Comparison of ENCODE assay signal across 23 cellular contexts in the genomic region with DNA sequence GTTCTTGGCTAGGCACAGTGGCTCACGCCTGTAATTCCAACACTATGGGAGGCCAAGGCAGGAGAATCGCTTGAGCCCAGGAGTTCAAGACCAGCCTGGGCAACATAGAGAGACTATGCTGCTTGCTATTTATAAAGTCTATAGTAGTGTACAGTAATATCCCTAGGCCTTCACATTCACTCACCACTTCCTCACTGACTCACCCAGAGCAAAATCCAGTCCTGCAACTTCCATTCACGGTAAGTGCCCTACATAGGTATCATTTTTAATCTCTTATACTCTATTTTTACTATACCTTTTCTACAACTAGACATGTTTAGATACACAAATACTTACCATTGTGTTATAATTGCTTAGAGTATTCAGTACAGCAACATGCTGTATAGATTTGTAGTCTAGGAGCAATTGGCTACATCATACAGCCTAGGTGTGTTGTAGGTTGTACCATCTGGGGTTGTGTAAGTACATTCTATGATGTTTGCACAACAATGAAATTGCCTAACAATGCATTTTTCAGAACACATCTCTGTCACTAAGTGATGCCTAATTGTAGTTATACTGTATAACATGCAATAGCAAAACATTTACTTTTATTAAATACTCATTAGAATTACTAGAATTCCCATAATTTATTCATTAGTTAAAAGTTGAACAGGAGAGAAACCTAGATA. TPM values are rescaled to one million over a fixed set of nuclear protein-coding genes. Genes with fewer than 3 reads are reported as not detected.
DNase-seq lines count a peak whose midpoint lies in the region; ATAC-seq, FAIRE-seq and TF ChIP-seq lines count a peak whose summit lies in the region.
"Had no signal": no experiment of that assay in that cellular context is flagged by ENCODE, and none has a peak within 500 bp of the region (broad histone marks: within the 10 kb centered on the region; RNA-seq: fewer than 3 reads in every experiment).

No MANE protein-coding gene starts in this region.

- no peaks in the 10 kb centered on the region for H3K27me3 Mint-ChIP-seq in activated T-cell treated with anti-CD3 and anti-CD28 coated beads, Interleukin-2, amount 50 U/mL, for 72 hours (ENCODE audit: low read depth)
- no peaks in the 10 kb centered on the region for H3K27me3 Mint-ChIP-seq in activated T-cell treated with anti-CD3 and anti-CD28 coated beads, Interleukin-2, amount 50 U/mL, for 24 hours
- H3K27me3 Mint-ChIP-seq in type B pancreatic cell = no peaks in the 10 kb centered on the region
- H3K27me3 Mint-ChIP-seq: activated CD4-positive, alpha-beta T cell treated with anti-CD3 and anti-CD28 coated beads, Interleukin-2, amount 10 ng/mL, durations not matched to agents 7 days and 5 days; activated naive CD8-positive, alpha-beta T cell treated with anti-CD3 and anti-CD28 coated beads, Interleukin-2, amount 10 ng/mL, durations not matched to agents 7 days and 5 days; B cell; naive thymus-derived CD4-positive, alpha-beta T cell had no signal

- no peaks in the 10 kb centered on the region for H3K4me1 ChIP-seq in endothelial cell of umbilical vein (ENCODE audit: control insufficient read depth, extremely low read depth, insufficient read depth, low read length)
- H3K4me1 ChIP-seq: A549, left ventricle myocardium inferior, psoas muscle, SJSA1, upper lobe of right lung had no signal

- no TSS peak for BruUV-seq in endothelial cell of umbilical vein (replicated peaks; lab: Mats Ljungman, UMichigan)

- H3K4me1 Mint-ChIP-seq in activated T-cell treated with anti-CD3 and anti-CD28 coated beads, Interleukin-2, amount 50 U/mL, for 72 hours (ENCODE audit: low read depth) = no peaks in the 10 kb centered on the region
- H3K4me1 Mint-ChIP-seq in activated T-cell treated with anti-CD3 and anti-CD28 coated beads, Interleukin-2, amount 50 U/mL, for 24 hours (ENCODE audit: low read depth) = peaks cover 17% of the 10 kb centered on the region
- no peaks in the 10 kb centered on the region for H3K4me1 Mint-ChIP-seq in type B pancreatic cell (ENCODE audit: unreplicated experiment)
- H3K4me1 Mint-ChIP-seq: B cell, mesothelial cell of epicardium had no signal

- no peaks in the 10 kb centered on the region for H4K20me1 ChIP-seq in endothelial cell of umbilical vein (replicated peaks; ENCODE audit: control insufficient read depth, extremely low read depth, insufficient read depth, low read length)

- H3K36me3 ChIP-seq in endothelial cell of umbilical vein (ENCODE audit: control insufficient read depth in 2 of 2, extremely low read depth in 1 of 2, insufficient read depth in 2 of 2, low read length in 2 of 2) = peaks cover 0 to 2% of the 10 kb centered on the region in 2 experiments

- H3K36me3 Mint-ChIP-seq in activated T-cell treated with anti-CD3 and anti-CD28 coated beads, Interleukin-2, amount 50 U/mL, for 72 hours (ENCODE audit: insufficient read depth in 2 of 2) = peaks cover 9 to 14% of the 10 kb centered on the region in 2 donors
- peaks cover 52% of the 10 kb centered on the region for H3K36me3 Mint-ChIP-seq in activated T-cell treated with anti-CD3 and anti-CD28 coated beads, Interleukin-2, amount 50 U/mL, for 24 hours (ENCODE audit: low read depth)
- H3K36me3 Mint-ChIP-seq in type B pancreatic cell = peaks cover 46% of the 10 kb centered on the region

- no peak for TF ChIP-seq CTCF in endothelial cell of umbilical vein (IDR thresholded peaks at IDR 0.05; ENCODE audit: extremely low read depth in 1 of 2, insufficient read depth in 1 of 2, low read depth in 1 of 2, low read length in 2 of 2)
- TF ChIP-seq CTCF in type B pancreatic cell (conservative IDR thresholded peaks at IDR 0.05) = no peak

- no peak overlapping the region for H3K9ac ChIP-seq in endothelial cell of umbilical vein (replicated peaks; ENCODE audit: extremely low read depth, insufficient read depth, low read length)

- H3K79me2 ChIP-seq in endothelial cell of umbilical vein (ENCODE audit: control insufficient read depth, insufficient read depth, low read length) = peaks cover 8% of the 10 kb centered on the region

- H3K27me3 ChIP-seq in endothelial cell of umbilical vein (ENCODE audit: control insufficient read depth in 2 of 2, insufficient read depth in 2 of 2, low read length in 2 of 2) = no peaks in the 10 kb centered on the region
- H3K27me3 ChIP-seq: SJSA1, upper lobe of right lung had no signal

- H2AFZ ChIP-seq in endothelial cell of umbilical vein (ENCODE audit: low read depth, low read length) = no peak overlapping the region

- no peak overlapping the region for H3K4me2 ChIP-seq in endothelial cell of umbilical vein (ENCODE audit: insufficient read depth, low read length)
- H3K4me2 ChIP-seq: A549 had no signal

- FAIRE-seq in endothelial cell of umbilical vein (lab: Jason Lieb, UNC) = no peak
- FAIRE-seq: A549 had no signal

- H3K9me1 ChIP-seq in endothelial cell of umbilical vein (replicated peaks; ENCODE audit: control insufficient read depth, extremely low read depth, insufficient read depth, low read length) = no peaks in the 10 kb centered on the region

- peaks cover 2 to 4% of the 10 kb centered on the region in 2 donors for H3K9me3 Mint-ChIP-seq in activated T-cell treated with anti-CD3 and anti-CD28 coated beads, Interleukin-2, amount 50 U/mL, for 72 hours
- peaks cover 3% of the 10 kb centered on the region for H3K9me3 Mint-ChIP-seq in activated T-cell treated with anti-CD3 and anti-CD28 coated beads, Interleukin-2, amount 50 U/mL, for 24 hours
- peaks cover 10% of the 10 kb centered on the region for H3K9me3 Mint-ChIP-seq in type B pancreatic cell

- DNase-seq in activated T-cell treated with anti-CD3 and anti-CD28 coated beads, Interleukin-2, amount 50 U/mL, for 72 hours = no peak
- DNase-seq in activated T-cell treated with anti-CD3 and anti-CD28 coated beads, Interleukin-2, amount 50 U/mL, for 24 hours = no peak
- peak; percentile 2 for DNase-seq in NCI-H226
- DNase-seq in endothelial cell of umbilical vein (ENCODE audit: low read depth, low spot score) = no peak
- no peak for DNase-seq in type B pancreatic cell (ENCODE audit: extremely low spot score, unreplicated experiment)
- no peak for DNase-seq in DMS153 treated with DMSO at 0.1 percent for 48 hours (lab: John Stamatoyannopoulos, UW; ENCODE audit: unreplicated experiment)
- DNase-seq: activated CD4-positive, alpha-beta T cell treated with anti-CD3 and anti-CD28 coated beads, Interleukin-2, amount 10 ng/mL, durations not matched to agents 7 days and 5 days; activated naive CD8-positive, alpha-beta T cell treated with anti-CD3 and anti-CD28 coated beads, Interleukin-2, amount 10 ng/mL, durations not matched to agents 7 days and 5 days; DMS53; left ventricle myocardium inferior; naive thymus-derived CD4-positive, alpha-beta T cell; NCI-H1417 treated with DMSO at 0.1 percent for 48 hours; NCI-H446 treated with DMSO at 0.1 percent for 48 hours; nucleus accumbens; psoas muscle; upper lobe of right lung had no signal

- no peak overlapping the region for H3K4me3 Mint-ChIP-seq in activated T-cell treated with anti-CD3 and anti-CD28 coated beads, Interleukin-2, amount 50 U/mL, for 72 hours
- H3K4me3 Mint-ChIP-seq in activated T-cell treated with anti-CD3 and anti-CD28 coated beads, Interleukin-2, amount 50 U/mL, for 24 hours = no peak overlapping the region
- no peak overlapping the region for H3K4me3 Mint-ChIP-seq in type B pancreatic cell
- H3K4me3 Mint-ChIP-seq: activated CD4-positive, alpha-beta T cell treated with anti-CD3 and anti-CD28 coated beads, Interleukin-2, amount 10 ng/mL, durations not matched to agents 7 days and 5 days; activated naive CD8-positive, alpha-beta T cell treated with anti-CD3 and anti-CD28 coated beads, Interleukin-2, amount 10 ng/mL, durations not matched to agents 7 days and 5 days; B cell; mesothelial cell of epicardium; naive thymus-derived CD4-positive, alpha-beta T cell had no signal

- ATAC-seq in activated T-cell treated with anti-CD3 and anti-CD28 coated beads, Interleukin-2, amount 50 U/mL, for 72 hours (replicated peaks in 1 of 2) = peak; percentile 51 to 81
- ATAC-seq in HG03039 (IDR thresholded peaks at IDR 0.05; ENCODE audit: unreplicated experiment) (no peak), HG03432 (IDR thresholded peaks at IDR 0.05; ENCODE audit: unreplicated experiment) (no peak)
- ATAC-seq: A549; naive thymus-derived CD4-positive, alpha-beta T cell; psoas muscle; upper lobe of right lung had no signal

- no peak overlapping the region for H3K27ac ChIP-seq in endothelial cell of umbilical vein (ENCODE audit: insufficient read depth, low read depth, low read length)
- H3K27ac ChIP-seq: A549, left ventricle myocardium inferior, psoas muscle, SJSA1, upper lobe of right lung had no signal

- H3K27ac Mint-ChIP-seq in activated T-cell treated with anti-CD3 and anti-CD28 coated beads, Interleukin-2, amount 50 U/mL, for 72 hours = no peak overlapping the region
- H3K27ac Mint-ChIP-seq in activated T-cell treated with anti-CD3 and anti-CD28 coated beads, Interleukin-2, amount 50 U/mL, for 24 hours = no peak overlapping the region
- H3K27ac Mint-ChIP-seq in type B pancreatic cell = peak overlapping the region; percentile 51
- H3K27ac Mint-ChIP-seq: activated CD4-positive, alpha-beta T cell treated with anti-CD3 and anti-CD28 coated beads, Interleukin-2, amount 10 ng/mL, durations not matched to agents 7 days and 5 days; activated naive CD8-positive, alpha-beta T cell treated with anti-CD3 and anti-CD28 coated beads, Interleukin-2, amount 10 ng/mL, durations not matched to agents 7 days and 5 days; B cell; mesothelial cell of epicardium; naive thymus-derived CD4-positive, alpha-beta T cell had no signal

- no peaks in the 10 kb centered on the region for H3K9me3 ChIP-seq in endothelial cell of umbilical vein (replicated peaks; ENCODE audit: control insufficient read depth, insufficient read depth, low read length)
- H3K9me3 ChIP-seq: upper lobe of right lung had no signal

- dilution Hi-C loops in endothelial cell of umbilical vein (cut with MboI; ENCODE audit: extremely low pct_ligation_motif_present, low sequenced_read_pairs) = no loop called here

- intact Hi-C loops in endothelial cell of umbilical vein (cut with micrococcal nuclease) = no loop called here

- CTCF ChIA-PET in endothelial cell of umbilical vein (lab: Charles Lee) = no interaction called here

- no peak overlapping the region for H3K4me3 ChIP-seq in endothelial cell of umbilical vein (replicated peaks in 1 of 3; ENCODE audit: insufficient read depth in 1 of 3, low read depth in 1 of 3, low read length in 3 of 3)
- H3K4me3 ChIP-seq: A549, left ventricle myocardium inferior, psoas muscle, SJSA1, upper lobe of right lung had no signal

- TF ChIP-seq POLR2A in endothelial cell of umbilical vein (IDR thresholded peaks at IDR 0.05; ENCODE audit: low read depth, low read length) = no peak

- POLR2A ChIA-PET in endothelial cell of umbilical vein (lab: Charles Lee) = no interaction called here

RNA-seq across cellular contexts. Expression of gene DHX57, which starts 8.8 kb away (rescaled TPM):
- total RNA-seq in activated T-cell treated with anti-CD3 and anti-CD28 coated beads, Interleukin-2, amount 50 U/mL, for 72 hours = 10 to 100 TPM; 10.0 to 21.7 TPM
- total RNA-seq in endothelial cell of umbilical vein (22.9 and 28.2 TPM in 2 replicates), type B pancreatic cell (ENCODE audit: low replicate concordance) (22.2 and 28.1 TPM in 2 replicates)
- polyA plus RNA-seq in endothelial cell of umbilical vein = 7.8 and 8.7 TPM in 2 replicates
- polyA plus RNA-seq in endothelial cell of umbilical vein (2011; cell fraction: cytosol; rRNA removed) = 10.4 and 11.4 TPM in 2 replicates
- polyA plus RNA-seq in endothelial cell of umbilical vein (2011; cell fraction: nucleus; rRNA removed) = 23.0 and 26.6 TPM in 2 replicates
- polyA plus RNA-seq in endothelial cell of umbilical vein (2012) = 16.5 and 23.3 TPM in 2 replicates
- polyA minus RNA-seq in endothelial cell of umbilical vein = 23.0 and 37.4 TPM in 2 replicates
- polyA minus RNA-seq in endothelial cell of umbilical vein (2011; cell fraction: cytosol; rRNA and poly(A)+ RNA removed) = 19.2 TPM
- polyA minus RNA-seq in endothelial cell of umbilical vein (2011; cell fraction: nucleus; rRNA and poly(A)+ RNA removed) = 20.9 and 27.7 TPM in 2 replicates

RNA-seq across cellular contexts. Expression of gene MORN2, which starts 8.9 kb away (rescaled TPM):
- total RNA-seq in activated T-cell treated with anti-CD3 and anti-CD28 coated beads, Interleukin-2, amount 50 U/mL, for 72 hours = 1 to 10 TPM; 3.0 to 9.3 TPM
- total RNA-seq in endothelial cell of umbilical vein (15.0 and 16.7 TPM in 2 replicates), type B pancreatic cell (ENCODE audit: low replicate concordance) (14.3 and 19.7 TPM in 2 replicates)
- polyA plus RNA-seq in endothelial cell of umbilical vein = 6.8 and 11.6 TPM in 2 replicates
- 16.3 and 20.6 TPM in 2 replicates for polyA plus RNA-seq in endothelial cell of umbilical vein (2011; cell fraction: cytosol; rRNA removed)
- polyA plus RNA-seq in endothelial cell of umbilical vein (2011; cell fraction: nucleus; rRNA removed) = 5.9 and 6.4 TPM in 2 replicates
- 22.7 and 36.5 TPM in 2 replicates for polyA plus RNA-seq in endothelial cell of umbilical vein (2012)
- polyA minus RNA-seq in endothelial cell of umbilical vein = 3.6 and 4.4 TPM in 2 replicates
- 6.7 TPM for polyA minus RNA-seq in endothelial cell of umbilical vein (2011; cell fraction: cytosol; rRNA and poly(A)+ RNA removed)
- polyA minus RNA-seq in endothelial cell of umbilical vein (2011; cell fraction: nucleus; rRNA and poly(A)+ RNA removed) = 1.1 and 1.7 TPM in 2 replicates

RNA-seq across cellular contexts. Expression of gene ARHGEF33, which starts 22.8 kb away (rescaled TPM):
- total RNA-seq in activated T-cell treated with anti-CD3 and anti-CD28 coated beads, Interleukin-2, amount 50 U/mL, for 72 hours = under 1 TPM in 1 of 2 donors, not detected in 1; 0.58 TPM
- total RNA-seq in endothelial cell of umbilical vein = 0.12 and 0.18 TPM in 2 replicates
- polyA plus RNA-seq in endothelial cell of umbilical vein = 0.03 and 0.15 TPM in 2 replicates
- 0.06 and 0.07 TPM in 2 replicates for polyA plus RNA-seq in endothelial cell of umbilical vein (2011; cell fraction: cytosol; rRNA removed)
- 0.18 and 0.29 TPM in 2 replicates for polyA plus RNA-seq in endothelial cell of umbilical vein (2011; cell fraction: nucleus; rRNA removed)
- 0.08 and 0.44 TPM in 2 replicates for polyA plus RNA-seq in endothelial cell of umbilical vein (2012)
- polyA minus RNA-seq in endothelial cell of umbilical vein = 0.13 and 0.29 TPM in 2 replicates
- polyA minus RNA-seq in endothelial cell of umbilical vein (2011; cell fraction: cytosol; rRNA and poly(A)+ RNA removed) = not detected
- polyA minus RNA-seq in endothelial cell of umbilical vein (2011; cell fraction: nucleus; rRNA and poly(A)+ RNA removed) = 0.48 and 0.87 TPM in 2 replicates
- total RNA-seq in type B pancreatic cell (ENCODE audit: low replicate concordance) = 1.0 and 1.5 TPM in 2 replicates
- total RNA-seq: activated CD4-positive, alpha-beta T cell treated with anti-CD3 and anti-CD28 coated beads, Interleukin-2, amount 10 ng/mL, durations not matched to agents 7 days and 5 days; H4; SJSA1 had no signal
- polyA plus RNA-seq: naive thymus-derived CD4-positive, alpha-beta T cell had no signal

Comparison
In these comparisons a context has a peak if more than half of its experiments do, and no peak if none do; other contexts are left out.
1. ATAC-seq: peak in activated T-cell treated with anti-CD3 and anti-CD28 coated beads, Interleukin-2, amount 50 U/mL, for 72 hours (2 of 2); none in HG03039 (single experiment) and HG03432 (single experiment).